8 cellular contexts compared by ENCODE assay signal in the genomic region with DNA sequence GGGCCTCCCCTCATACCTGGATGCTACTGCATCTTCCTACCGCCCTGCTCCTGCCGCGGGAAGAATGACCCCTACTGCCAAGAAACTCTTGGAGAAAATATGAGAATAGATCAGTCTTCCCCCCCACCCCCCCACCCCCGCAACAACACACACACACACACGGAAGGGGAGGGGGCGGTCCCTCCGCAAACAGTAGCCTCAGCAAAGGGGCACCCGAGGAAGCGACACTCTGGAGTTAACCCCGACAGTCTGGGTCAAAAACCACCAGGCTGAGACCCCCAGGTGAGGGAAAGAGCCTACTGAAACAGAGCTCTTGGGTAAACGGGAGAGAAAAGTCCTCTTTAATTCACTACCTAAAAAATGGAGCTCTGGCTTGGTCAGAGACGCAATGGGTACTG. TPM values are rescaled to one million over a fixed set of nuclear protein-coding genes. Genes with fewer than 3 reads are reported as not detected.
DNase-seq lines count a peak whose midpoint lies in the region; ATAC-seq and TF ChIP-seq lines count a peak whose summit lies in the region.

No MANE protein-coding gene starts in this region.

- H3K4me1 ChIP-seq in SK-N-SH (ENCODE audit: control insufficient read depth in 1 of 2, insufficient read depth in 2 of 2, low read depth in 1 of 2, low read length in 1 of 2): peaks cover 6 to 25% of the 10 kb centered on the region in 2 experiments; a peak in 2 of 4 replicates
- H3K4me1 ChIP-seq in left lung: peaks cover 14 to 66% of the 10 kb centered on the region in 2 donors
- peaks cover 29% of the 10 kb centered on the region for H3K4me1 ChIP-seq in testis

- H3K9ac ChIP-seq in SK-N-SH: peak overlapping the region; percentile 93

- TF ChIP-seq EP300 in SK-N-SH (IDR thresholded peaks at IDR 0.05; ENCODE audit: borderline replicate concordance in 1 of 2, low read depth in 1 of 2, low read length in 1 of 2): no peak

- DNase-seq in SK-N-SH (peak; percentile 36), left lung (no peak), testis (no peak), G401 (ENCODE audit: low spot score) (no peak), GOT3 (lab: John Stamatoyannopoulos, UW) (no peak)
- DNase-seq in activated naive CD8-positive, alpha-beta T cell treated with anti-CD3 and anti-CD28 coated beads for 36 hours: peak; percentile 26

- H3K9me3 ChIP-seq in SK-N-SH: no peaks in the 10 kb centered on the region
- H3K9me3 ChIP-seq in left lung: no peaks in the 10 kb centered on the region
- H3K9me3 ChIP-seq in testis: no peaks in the 10 kb centered on the region

- ATAC-seq in SK-N-SH treated with all-trans-retinoic acid at 6 μM for 48 hours (no peak), left lung (no peak), HG03439 (IDR thresholded peaks at IDR 0.05; ENCODE audit: unreplicated experiment) (no peak)

- H3K4me2 ChIP-seq in SK-N-SH: peak overlapping the region; percentile 92

- peaks cover 57% of the 10 kb centered on the region for H4K20me1 ChIP-seq in SK-N-SH (ENCODE audit: insufficient read depth)

- peaks cover 63% of the 10 kb centered on the region for H3K79me2 ChIP-seq in SK-N-SH (ENCODE audit: insufficient read depth)

- H2AFZ ChIP-seq in SK-N-SH (ENCODE audit: low read depth): no peak overlapping the region

- peaks cover 43% of the 10 kb centered on the region for H3K4me1 Mint-ChIP-seq in activated naive CD8-positive, alpha-beta T cell treated with anti-CD3 and anti-CD28 coated beads for 36 hours

- CTCF ChIA-PET in SK-N-SH (lab: Yijun Ruan, JAX): interaction anchor here (1.2 to 1.5 kb wide), 3 partner anchors 12 to 185 kb away, joined by 3 read pairs; no protein-coding TSS in a partner anchor

- no peaks in the 10 kb centered on the region for H3K27me3 ChIP-seq in SK-N-SH (ENCODE audit: insufficient read depth)
- H3K27me3 ChIP-seq in left lung: no peaks in the 10 kb centered on the region
- no peaks in the 10 kb centered on the region for H3K27me3 ChIP-seq in testis

- peaks cover 19% of the 10 kb centered on the region for H3F3A ChIP-seq in SK-N-SH (replicated peaks; ENCODE audit: insufficient read depth)

- H3K36me3 ChIP-seq in SK-N-SH (replicated peaks in 1 of 2; ENCODE audit: control insufficient read depth in 1 of 2, insufficient read depth in 2 of 2, low read length in 1 of 2) (peaks cover 20 to 38% of the 10 kb centered on the region in 2 experiments), left lung (peaks cover 0 to 26% of the 10 kb centered on the region in 2 donors), testis (ENCODE audit: low read depth, missing control alignments) (no peaks in the 10 kb centered on the region)

- in situ Hi-C loops in G401 (cut with HindIII; ENCODE audit: low sequenced_read_pairs): no loop called here

- no peaks in the 10 kb centered on the region for H3K9me2 ChIP-seq in SK-N-SH

- POLR2A ChIA-PET in SK-N-SH (lab: Yijun Ruan, JAX): interaction anchor here (1.2 kb wide), 1 partner anchor 34 kb away, joined by 3 read pairs; no protein-coding TSS in a partner anchor

- H3K9me3 Mint-ChIP-seq in activated naive CD8-positive, alpha-beta T cell treated with anti-CD3 and anti-CD28 coated beads for 36 hours: no peaks in the 10 kb centered on the region

- H3K27ac ChIP-seq in SK-N-SH (ENCODE audit: low read depth in 2 of 2, low read length in 1 of 2) (peak overlapping the region; percentile 22 to 53; a peak in 2 of 4 replicates), left lung (peak overlapping the region; percentile 72 to 90), testis (peak overlapping the region; percentile 90 to 91)

- TF ChIP-seq CTCF in SK-N-SH (IDR thresholded peaks at IDR 0.05) (no peak), left lung (IDR thresholded peaks at IDR 0.05) (no peak), testis (IDR thresholded peaks at IDR 0.05) (no peak)

- peak overlapping the region; percentile 91 for H3K27ac Mint-ChIP-seq in activated naive CD8-positive, alpha-beta T cell treated with anti-CD3 and anti-CD28 coated beads for 36 hours

- H3K36me3 Mint-ChIP-seq in activated naive CD8-positive, alpha-beta T cell treated with anti-CD3 and anti-CD28 coated beads for 36 hours: peaks cover 25% of the 10 kb centered on the region

- no peak for TF ChIP-seq POLR2A in testis (IDR thresholded peaks at IDR 0.05)

- WGBS in SK-N-SH (ENCODE audit: low lambda C conversion rate): 18% methylated on average over 12 of the region's 12 CpGs
- 1 to 2% methylated on average over 8 to 12 of the region's 12 CpGs for WGBS in testis, 2 donors

- no peaks in the 10 kb centered on the region for H3K27me3 Mint-ChIP-seq in activated naive CD8-positive, alpha-beta T cell treated with anti-CD3 and anti-CD28 coated beads for 36 hours

- H3K4me3 ChIP-seq in SK-N-SH (ENCODE audit: low read depth in 2 of 2, low read length in 1 of 2) (peak overlapping the region; percentile 65 to 96), left lung (peak overlapping the region; percentile 96 to 99), testis (peak overlapping the region; percentile 98 to 100)

- peak overlapping the region; percentile 94 for H3K4me3 Mint-ChIP-seq in activated naive CD8-positive, alpha-beta T cell treated with anti-CD3 and anti-CD28 coated beads for 36 hours

- intact Hi-C loops in left lung (cut with DNase I): loop anchor here in 1 of 2 donors (10.0 kb wide), 1 partner anchor 52 kb away; a partner anchor contains a TSS
- intact Hi-C loops in testis (cut with DNase I; ENCODE audit: low total_unique reads): no loop called here

- TF ChIP-seq RAD21 in SK-N-SH (IDR thresholded peaks at IDR 0.05; ENCODE audit: low read length): no peak

TF ChIP-seq in SK-N-SH, 30 proteins besides CTCF, POLR2A, EP300 and RAD21 (continues in another document):
- TF ChIP-seq MEF2A (IDR thresholded peaks at IDR 0.05; ENCODE audit: borderline replicate concordance, low read depth): no peak
- TF ChIP-seq YY1 (IDR thresholded peaks at IDR 0.05; ENCODE audit: low read depth): no peak
- TF ChIP-seq CHD2 (IDR thresholded peaks at IDR 0.05; ENCODE audit: low read length, partially characterized antibody): no peak
- TF ChIP-seq, protein P1, sequence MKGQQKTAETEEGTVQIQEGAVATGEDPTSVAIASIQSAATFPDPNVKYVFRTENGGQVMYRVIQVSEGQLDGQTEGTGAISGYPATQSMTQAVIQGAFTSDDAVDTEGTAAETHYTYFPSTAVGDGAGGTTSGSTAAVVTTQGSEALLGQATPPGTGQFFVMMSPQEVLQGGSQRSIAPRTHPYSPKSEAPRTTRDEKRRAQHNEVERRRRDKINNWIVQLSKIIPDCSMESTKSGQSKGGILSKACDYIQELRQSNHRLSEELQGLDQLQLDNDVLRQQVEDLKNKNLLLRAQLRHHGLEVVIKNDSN (IDR thresholded peaks at IDR 0.05; ENCODE audit: borderline replicate concordance, low read depth): no peak
- no peak for TF ChIP-seq GATA2 (CRISPR knock-in tag; IDR thresholded peaks at IDR 0.05)
- TF ChIP-seq NRF1 (IDR thresholded peaks at IDR 0.05; ENCODE audit: low read depth, low read length): no peak

TF ChIP-seq in SK-N-SH treated with all-trans-retinoic acid at 6 μM for 48 hours, 23 proteins besides CTCF, POLR2A, EP300 and RAD21 (continues in another document):
- no peak for TF ChIP-seq PPARA (CRISPR knock-in tag; IDR thresholded peaks at IDR 0.05; ENCODE audit: borderline replicate concordance)
- no peak for TF ChIP-seq ARNTL (CRISPR knock-in tag; IDR thresholded peaks at IDR 0.05; ENCODE audit: borderline replicate concordance, low read depth)
- no peak for TF ChIP-seq ZFP30 (CRISPR knock-in tag; IDR thresholded peaks at IDR 0.05)

RNA-seq across cellular contexts. Expression of a gene that starts 1.2 kb away (rescaled TPM):
- 3.5 and 3.8 TPM in 2 replicates for polyA plus RNA-seq in SK-N-SH (2012; rRNA removed)
- polyA plus RNA-seq in SK-N-SH (2012; cell fraction: cytosol; rRNA removed): 2.1 and 3.1 TPM in 2 replicates
- 8.0 and 8.6 TPM in 2 replicates for polyA plus RNA-seq in SK-N-SH (2012; cell fraction: nucleus; rRNA removed)
- total RNA-seq in activated naive CD8-positive, alpha-beta T cell treated with anti-CD3 and anti-CD28 coated beads for 36 hours: 10 to 100 TPM; 16.0 to 17.2 TPM
- 10 to 100 TPM; 10.0 to 10.3 TPM for total RNA-seq in left lung
- total RNA-seq in testis: 10 to 100 TPM; 66.1 to 66.5 TPM
- 80.8 TPM for polyA plus RNA-seq in testis (ENCODE audit: insufficient read depth, low read depth, low replicate concordance)
- total RNA-seq in G401 (2014; rRNA removed; shearing (Covaris generic)): 10.7 and 13.6 TPM in 2 replicates

RNA-seq across cellular contexts. Expression of a gene that starts 33.1 kb away (rescaled TPM):
- 74.2 and 79.9 TPM in 2 replicates for polyA plus RNA-seq in SK-N-SH (2012; rRNA removed)
- polyA plus RNA-seq in SK-N-SH (2012; cell fraction: cytosol; rRNA removed): 86.6 and 101 TPM in 2 replicates
- polyA plus RNA-seq in SK-N-SH (2012; cell fraction: nucleus; rRNA removed): 67.7 and 70.5 TPM in 2 replicates
- total RNA-seq in activated naive CD8-positive, alpha-beta T cell treated with anti-CD3 and anti-CD28 coated beads for 36 hours: 10 to 100 TPM; 48.1 to 59.2 TPM
- 10 to 100 TPM; 70.7 to 85.9 TPM for total RNA-seq in left lung
- 100 to 1,000 TPM; 115 to 119 TPM for total RNA-seq in testis
- polyA plus RNA-seq in testis (ENCODE audit: insufficient read depth, low read depth, low replicate concordance): 105 TPM
- total RNA-seq in G401 (2014; rRNA removed; shearing (Covaris generic)): 116 and 118 TPM in 2 replicates

RNA-seq across cellular contexts. Expression of a gene that starts 34.1 kb away (rescaled TPM):
- polyA plus RNA-seq in SK-N-SH (2012; rRNA removed) (3.3 and 4.3 TPM in 2 replicates), testis (ENCODE audit: insufficient read depth, low read depth, low replicate concordance) (12.5 TPM)
- polyA plus RNA-seq in SK-N-SH (2012; cell fraction: cytosol; rRNA removed): 2.6 and 4.0 TPM in 2 replicates
- polyA plus RNA-seq in SK-N-SH (2012; cell fraction: nucleus; rRNA removed): 5.4 and 6.9 TPM in 2 replicates
- total RNA-seq in activated naive CD8-positive, alpha-beta T cell treated with anti-CD3 and anti-CD28 coated beads for 36 hours: 1 to 10 TPM in 1 of 2 experiments, under 1 TPM in 1; 0.70 to 1.2 TPM
- total RNA-seq in left lung (1 to 10 TPM; 4.8 to 5.9 TPM), testis (10 to 100 TPM; 17.7 to 18.8 TPM)
- total RNA-seq in G401 (2014; rRNA removed; shearing (Covaris generic)): 0.86 and 0.95 TPM in 2 replicates

RNA-seq across cellular contexts. Expression of a gene that starts 54.6 kb away (rescaled TPM):
- polyA plus RNA-seq in SK-N-SH (2012; rRNA removed): 23.5 and 28.4 TPM in 2 replicates
- 19.7 and 22.2 TPM in 2 replicates for polyA plus RNA-seq in SK-N-SH (2012; cell fraction: cytosol; rRNA removed)
- polyA plus RNA-seq in SK-N-SH (2012; cell fraction: nucleus; rRNA removed): 25.7 and 34.0 TPM in 2 replicates
- total RNA-seq in activated naive CD8-positive, alpha-beta T cell treated with anti-CD3 and anti-CD28 coated beads for 36 hours: 10 to 100 TPM; 46.7 TPM
- total RNA-seq in left lung: 10 to 100 TPM; 47.0 to 55.9 TPM
- total RNA-seq in testis: 10 to 100 TPM; 54.0 to 56.3 TPM
- polyA plus RNA-seq in testis (ENCODE audit: insufficient read depth, low read depth, low replicate concordance): 20.3 TPM
- 25.0 and 25.7 TPM in 2 replicates for total RNA-seq in G401 (2014; rRNA removed; shearing (Covaris generic))

Comparison
In these comparisons a context has a peak if more than half of its experiments do, and no peak if none do; other contexts are left out.
1. DNase-seq: peak in SK-N-SH (single experiment) and activated naive CD8-positive, alpha-beta T cell treated with anti-CD3 and anti-CD28 coated beads for 36 hours (single experiment); none in left lung (0 of 2), testis (single experiment), G401 (single experiment) and GOT3 (single experiment).
2. H3K27ac ChIP-seq: peak in every context shown above with its lines; median percentile 90 in testis; 81 in left lung; 38 in SK-N-SH.
3. Peak in every context shown above with its lines, with median percentiles within 50 percentile points of each other: H3K4me3 ChIP-seq.